In the genomic region with DNA sequence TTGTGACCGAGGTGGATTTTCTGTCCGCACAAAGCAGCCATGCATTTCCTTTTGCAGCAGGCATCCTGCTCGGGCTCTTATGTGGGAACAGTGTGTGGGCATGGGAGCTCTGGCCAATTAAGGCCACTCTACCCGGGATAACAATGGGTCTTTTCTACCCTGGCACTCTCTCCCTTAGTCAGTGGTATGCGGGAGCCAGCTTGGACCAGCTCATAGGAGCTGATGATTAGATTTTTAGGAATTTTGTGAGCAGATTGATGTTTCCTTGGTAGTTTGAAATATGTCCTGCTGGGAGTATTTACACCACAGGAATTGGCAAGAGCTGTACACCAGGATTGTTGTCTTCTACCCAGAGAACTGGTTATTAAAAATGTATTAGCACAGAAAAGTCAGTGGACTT, we compare ENCODE assay signal across 19 cellular contexts.
"Had no signal": no experiment of that assay in that cellular context is flagged by ENCODE, and none has a peak within 500 bp of the region (broad histone marks: within the 10 kb centered on the region; RNA-seq: fewer than 3 reads in every experiment).

No MANE protein-coding gene starts in this region.

- H3K9me3 ChIP-seq: colonic mucosa had no signal

- FAIRE-seq: islet of Langerhans had no signal

- H3K27me3 ChIP-seq: colonic mucosa, foreskin keratinocyte had no signal

- DNase-seq: activated CD4-positive, alpha-beta memory T cell treated with anti-CD3 and anti-CD28 coated beads for 36 hours; activated CD4-positive, alpha-beta T cell treated with anti-CD3 and anti-CD28 coated beads for 4 hours; activated naive CD4-positive, alpha-beta T cell treated with Interleukin-2 at 50 U/mL for 16 hours; activated naive CD8-positive, alpha-beta T cell treated with anti-CD3 and anti-CD28 coated beads, Interleukin-2, amount 10 ng/mL, durations not matched to agents 7 days and 5 days; amygdala; central memory CD4-positive, alpha-beta T cell; colonic mucosa; endodermal cell; glutamatergic neuron; hippocampal formation; nephron progenitor cell; nucleus accumbens; stimulated activated CD4-positive, alpha-beta T cell treated with anti-CD3 and anti-CD28 coated beads, Interleukin-12 subunit alpha, Interleukin-12 subunit beta, amount 100 ng/mL, for 4 hours; stimulated activated CD4-positive, alpha-beta T cell treated with anti-CD3 and anti-CD28 coated beads, Interleukin-1b, Interleukin-23, amount 100 ng/mL, for 48 hours; stimulated activated CD8-positive, alpha-beta memory T cell treated with anti-CD3 and anti-CD28 coated beads, Interleukin-4, amount 100 ng/mL, for 48 hours; stimulated activated naive CD4-positive, alpha-beta T cell had no signal

- H3K36me3 ChIP-seq: colonic mucosa had no signal

- H3K4me3 ChIP-seq: colonic mucosa had no signal

- H3K27ac ChIP-seq: colonic mucosa, epithelial cell of prostate, foreskin keratinocyte had no signal

- H3K4me1 ChIP-seq: colonic mucosa had no signal
